In the genomic region with DNA sequence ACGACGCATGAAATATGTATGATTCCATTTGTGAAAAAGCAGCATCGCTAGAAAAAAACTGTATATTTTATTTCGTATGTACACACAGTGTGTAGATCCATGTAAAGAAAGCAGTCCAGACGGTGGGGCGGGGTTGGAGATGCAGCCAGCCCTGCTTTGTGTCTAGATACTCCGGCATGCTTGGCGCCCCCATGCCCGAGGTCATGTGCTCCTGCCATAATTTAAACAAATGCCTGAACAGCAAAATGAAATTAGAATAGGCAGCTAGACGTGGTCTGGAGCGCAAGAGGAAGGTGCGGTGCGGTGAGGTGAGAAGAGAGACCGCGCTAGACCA, we compare ENCODE assay signal across 8 cellular contexts.
DNase-seq lines count a peak whose midpoint lies in the region; ATAC-seq, FAIRE-seq and TF ChIP-seq lines count a peak whose summit lies in the region.
"Not testable (repeated sequence)": the region's sequence is repeated elsewhere in the genome, so short reads cannot be mapped to it uniquely, and the experiment has no call there.

No MANE protein-coding gene starts in this region.

- H3K27me3 Mint-ChIP-seq in astrocyte (ENCODE audit: low read depth, unreplicated experiment); neural crest cell (ENCODE audit: low read depth); type B pancreatic cell: not testable (repeated sequence)

- intact Hi-C loops in lower lobe of right lung (cut with DNase I) = not testable (repeated sequence)

- H3K27ac ChIP-seq in Peyer's patch = peak overlapping the region in 3 of 4 donors; percentile 15 to 55 (median 46)
- H3K27ac ChIP-seq in astrocyte (ENCODE audit: low read depth, low read length); lower lobe of right lung: not testable (repeated sequence)
- H3K27ac ChIP-seq in skeletal muscle tissue (ENCODE audit: low read depth, low read length) = peak overlapping the region; percentile 38

- not testable (repeated sequence) for ATAC-seq in lower lobe of right lung

- not testable (repeated sequence) for FAIRE-seq in astrocyte (lab: Jason Lieb, UNC)

- not testable (repeated sequence) for H3K4me1 ChIP-seq in ES-I3 (ENCODE audit: insufficient read depth, low read length); Peyer's patch; astrocyte (ENCODE audit: insufficient read depth, low read length); lower lobe of right lung; skeletal muscle tissue (ENCODE audit: control insufficient read depth in 3 of 3, insufficient read depth in 3 of 3, low read length in 3 of 3)

- not testable (repeated sequence) for TF ChIP-seq CTCF in Peyer's patch (IDR thresholded peaks at IDR 0.05); astrocyte (IDR thresholded peaks at IDR 0.05; ENCODE audit: insufficient read depth, low read depth, low read length); fibroblast of mammary gland (conservative IDR thresholded peaks at IDR 0.05; ENCODE audit: control insufficient read depth, insufficient read depth, low read depth, low read length); lower lobe of right lung (IDR thresholded peaks at IDR 0.05); neural crest cell (conservative IDR thresholded peaks at IDR 0.05); type B pancreatic cell (conservative IDR thresholded peaks at IDR 0.05)

- H3K4me3 Mint-ChIP-seq in astrocyte (ENCODE audit: unreplicated experiment) = not testable (repeated sequence)
- H3K4me3 Mint-ChIP-seq in neural crest cell = peak overlapping the region; percentile 38
- peak overlapping the region; percentile 87 for H3K4me3 Mint-ChIP-seq in type B pancreatic cell

- H2AFZ ChIP-seq in astrocyte (ENCODE audit: low read depth, low read length) = peak overlapping the region; percentile 69

- not testable (repeated sequence) for H3K27ac Mint-ChIP-seq in astrocyte (ENCODE audit: unreplicated experiment); neural crest cell (ENCODE audit: unreplicated experiment)
- peak overlapping the region; percentile 88 for H3K27ac Mint-ChIP-seq in type B pancreatic cell

- not testable (repeated sequence) for H3K27me3 ChIP-seq in Peyer's patch; astrocyte (ENCODE audit: insufficient read depth, low read length); lower lobe of right lung (ENCODE audit: low read depth); skeletal muscle tissue (ENCODE audit: control insufficient read depth in 3 of 3, insufficient read depth in 3 of 3, low read length in 3 of 3)

- not testable (repeated sequence) for H3K9me3 ChIP-seq in ES-I3 (ENCODE audit: control insufficient read depth, insufficient read depth, low read length); Peyer's patch; astrocyte (ENCODE audit: insufficient read depth, low read depth, low read length); lower lobe of right lung; skeletal muscle tissue (ENCODE audit: control insufficient read depth in 3 of 3, low read length in 3 of 3)

- H3K4me3 ChIP-seq in Peyer's patch (peak overlapping the region in 2 of 4 donors; percentile 47 to 50), fibroblast of mammary gland (ENCODE audit: control insufficient read depth, low read depth, low read length) (peak overlapping the region; percentile 26), lower lobe of right lung (peak overlapping the region; percentile 56), skeletal muscle tissue (ENCODE audit: low read length in 3 of 3) (peak overlapping the region in 1 of 3 donors; percentile 35)
- H3K4me3 ChIP-seq in astrocyte (ENCODE audit: insufficient read depth, low read depth, low read length) = not testable (repeated sequence)

- H3K79me2 ChIP-seq in astrocyte (ENCODE audit: insufficient read depth, low read length) = not testable (repeated sequence)

- H3K36me3 ChIP-seq in ES-I3 (ENCODE audit: insufficient read depth, low read length); Peyer's patch; astrocyte (ENCODE audit: insufficient read depth, low read length); lower lobe of right lung; skeletal muscle tissue (ENCODE audit: control insufficient read depth in 3 of 3, insufficient read depth in 3 of 3, low read length in 3 of 3): not testable (repeated sequence)

- not testable (repeated sequence) for DNase-seq in Peyer's patch; astrocyte (ENCODE audit: low read depth); fibroblast of mammary gland (ENCODE audit: low read depth); lower lobe of right lung; neural crest cell (ENCODE audit: low read depth, low spot score); type B pancreatic cell (ENCODE audit: extremely low spot score, unreplicated experiment)

- H3K9me3 Mint-ChIP-seq in astrocyte (ENCODE audit: unreplicated experiment); neural crest cell; type B pancreatic cell: not testable (repeated sequence)

- TF ChIP-seq POLR2A in Peyer's patch (IDR thresholded peaks at IDR 0.05) = not testable (repeated sequence)

- peak overlapping the region; percentile 46 for H3K4me2 ChIP-seq in astrocyte (ENCODE audit: low read length)

- H3K36me3 Mint-ChIP-seq in astrocyte (ENCODE audit: low read depth, unreplicated experiment); neural crest cell (ENCODE audit: low read depth); type B pancreatic cell: not testable (repeated sequence)

- H3K9ac ChIP-seq in ES-I3 (ENCODE audit: low read depth, low read length) = peak overlapping the region; percentile 46; the same call in 1 of the 2 replicates
- not testable (repeated sequence) for H3K9ac ChIP-seq in astrocyte (ENCODE audit: low read length); skeletal muscle tissue (ENCODE audit: low read depth in 1 of 3, low read length in 3 of 3)

- H3K4me1 Mint-ChIP-seq in astrocyte (ENCODE audit: low read depth, unreplicated experiment); neural crest cell; type B pancreatic cell (ENCODE audit: unreplicated experiment): not testable (repeated sequence)

- not testable (repeated sequence) for H4K20me1 ChIP-seq in astrocyte (ENCODE audit: insufficient read depth, low read length)
